8 cellular contexts compared by ENCODE assay signal in the genomic region with DNA sequence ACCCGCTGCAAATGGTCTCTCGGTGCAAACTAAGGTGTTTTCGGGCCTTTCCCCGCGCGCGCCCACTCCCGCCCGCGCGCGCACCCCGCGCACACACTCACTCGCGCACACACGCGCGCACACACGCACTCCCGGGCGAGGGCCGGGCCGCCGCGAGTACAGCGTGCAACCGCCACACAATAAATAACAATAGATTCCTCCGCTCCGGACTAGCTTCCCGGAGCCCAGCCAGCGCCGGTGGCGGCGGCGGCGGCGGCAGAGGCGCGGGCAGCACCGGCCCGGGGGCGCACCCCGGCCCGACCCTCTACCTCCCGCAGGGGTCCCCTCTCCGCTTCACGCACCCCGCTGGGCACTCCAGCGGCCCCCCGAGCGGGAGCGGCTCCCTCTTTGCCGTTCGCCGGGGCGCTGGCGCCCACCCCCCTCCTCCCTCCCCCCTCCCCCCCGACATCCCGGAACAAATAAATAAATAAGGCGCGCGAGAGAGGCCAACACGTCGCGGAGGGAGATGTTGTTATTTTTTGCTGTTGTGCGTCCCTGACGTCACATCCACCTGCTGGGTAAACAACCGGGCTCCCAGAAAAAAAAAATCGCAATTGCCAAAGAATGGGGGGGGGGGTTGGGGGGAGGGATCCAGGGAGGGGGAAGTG.
DNase-seq lines count a peak whose midpoint lies in the region; ATAC-seq and TF ChIP-seq lines count a peak whose summit lies in the region.

Gene FOXP1 (minus strand): TSS at position 160 of the 647 bp plus-strand sequence. CDS start 385,347 bp downstream, outside the sequence.

- peak; percentile 52 for ATAC-seq in GM19438 (IDR thresholded peaks at IDR 0.05; ENCODE audit: low read depth, unreplicated experiment)
- no peak for ATAC-seq in GM18520 (IDR thresholded peaks at IDR 0.05; ENCODE audit: unreplicated experiment)

- in situ Hi-C loops in astrocyte of the spinal cord (cut with HindIII; ENCODE audit: low sequenced_read_pairs) = no loop called here

- H3K4me3 ChIP-seq in astrocyte of the spinal cord (ENCODE audit: low read depth, low read length) = peak within 1 kb of the TSS; percentile 95

- TF ChIP-seq CTCF in astrocyte of the spinal cord (IDR thresholded peaks at IDR 0.05; ENCODE audit: low read depth, low read length) = no peak

- DNase-seq in AG08395 (ENCODE audit: low spot score) (peak; percentile 58), NCI-H128 (lab: John Stamatoyannopoulos, UW; ENCODE audit: unreplicated experiment) (peak; percentile 24), T1000 (lab: John Stamatoyannopoulos, UW) (peak; percentile 48), astrocyte of the spinal cord (ENCODE audit: low read depth, low spot score) (peak; percentile 71), hippocampal formation (lab: John Stamatoyannopoulos, UW) (peak; percentile 75 to 77), putamen (ENCODE audit: low spot score) (peak; percentile 83)

Comparison
In these comparisons a context has a peak if more than half of its experiments do, and no peak if none do; other contexts are left out.
1. DNase-seq: peak in every context shown above with its lines; median percentile 83 in putamen; 76 in hippocampal formation; 71 in astrocyte of the spinal cord; 58 in AG08395; 48 in T1000; 24 in NCI-H128.